34 cellular contexts compared by ENCODE assay signal in genomic region chr11:29075726-29076125, GRCh38.
"Had no signal": no experiment of that assay in that cellular context is flagged by ENCODE, and none has a peak within 500 bp of the region (broad histone marks: within the 10 kb centered on the region; RNA-seq: fewer than 3 reads in every experiment).

No MANE protein-coding gene starts in this region.

- H3K4me3 ChIP-seq: adrenal gland, ascending aorta, body of pancreas, breast epithelium, cardiac muscle cell had no signal

- H3K4me1 ChIP-seq: adrenal gland, ascending aorta, body of pancreas, breast epithelium had no signal

- H3K27me3 ChIP-seq: adrenal gland, ascending aorta, body of pancreas, brain microvascular endothelial cell, breast epithelium, cardiac muscle cell had no signal

- FAIRE-seq: astrocyte, bronchial epithelial cell had no signal

- ATAC-seq: activated naive CD4-positive, alpha-beta T cell treated with anti-CD3 and anti-CD28 coated beads, Interleukin-2, amount 50 U/mL, for 72 hours; activated naive CD8-positive, alpha-beta T cell treated with anti-CD3 and anti-CD28 coated beads, Interleukin-2, amount 50 U/mL, for 24 hours; activated T-cell treated with anti-CD3 and anti-CD28 coated beads, Interleukin-2, amount 50 U/mL, for 4 hours; activated T-cell treated with anti-CD3 and anti-CD28 coated beads, Interleukin-2, amount 50 U/mL, for 72 hours; activated T-helper 17 cell treated with anti-CD3 and anti-CD28 coated beads, Interleukin-2, amount 50 U/mL, for 72 hours; body of pancreas had no signal

- H3K27ac ChIP-seq: adrenal gland, ascending aorta, body of pancreas, brain microvascular endothelial cell, breast epithelium, cardiac muscle cell had no signal

- H3K36me3 ChIP-seq: adrenal gland, ascending aorta, brain microvascular endothelial cell, breast epithelium, cardiac muscle cell had no signal

- H3K9me3 ChIP-seq: adrenal gland, body of pancreas had no signal

- DNase-seq: activated effector memory CD4-positive, alpha-beta T cell treated with anti-CD3 and anti-CD28 coated beads, Interleukin-2, amount 50 U/mL, for 16 hours; activated effector memory CD4-positive, alpha-beta T cell treated with Interleukin-2 at 50 U/mL for 16 hours; activated gamma-delta T cell; activated gamma-delta T cell treated with Interleukin-2 at 50 U/mL for 16 hours; activated naive CD4-positive, alpha-beta T cell; activated naive CD4-positive, alpha-beta T cell treated with anti-CD3 and anti-CD28 coated beads for 36 hours; activated naive CD4-positive, alpha-beta T cell treated with anti-CD3 and anti-CD28 coated beads, Interleukin-2, amount 10 ng/mL, durations not matched to agents 7 days and 5 days; activated naive CD4-positive, alpha-beta T cell treated with anti-CD3 and anti-CD28 coated beads, Interleukin-2, amount 50 U/mL, for 16 hours; activated naive CD4-positive, alpha-beta T cell treated with Interleukin-2 at 50 U/mL for 16 hours; activated naive CD8-positive, alpha-beta T cell treated with anti-CD3 and anti-CD28 coated beads for 36 hours; activated naive CD8-positive, alpha-beta T cell treated with anti-CD3 and anti-CD28 coated beads, Interleukin-2, amount 10 ng/mL, durations not matched to agents 7 days and 5 days; activated naive CD8-positive, alpha-beta T cell treated with anti-CD3 and anti-CD28 coated beads, Interleukin-2, amount 50 U/mL, for 24 hours; activated T-cell treated with anti-CD3 and anti-CD28 coated beads, Interleukin-2, amount 50 U/mL, for 1 hour; activated T-cell treated with anti-CD3 and anti-CD28 coated beads, Interleukin-2, amount 50 U/mL, for 24 hours; activated T-cell treated with anti-CD3 and anti-CD28 coated beads, Interleukin-2, amount 50 U/mL, for 4 hours; activated T-cell treated with anti-CD3 and anti-CD28 coated beads, Interleukin-2, amount 50 U/mL, for 48 hours; activated T-cell treated with anti-CD3 and anti-CD28 coated beads, Interleukin-2, amount 50 U/mL, for 72 hours; adrenal gland; amniotic stem cell; amygdala; anterior cingulate cortex; aorta; body of pancreas; brain microvascular endothelial cell; caudate nucleus; central memory CD4-positive, alpha-beta T cell; cerebellar nuclear complex had no signal
